ENCODE assay signal across 1 cellular context in genomic region chr4:84849051-84849640, GRCh38.
TF ChIP-seq lines count a peak whose summit lies in the region.

No MANE protein-coding gene starts in this region.

TF ChIP-seq in WTC11, 78 proteins besides CTCF, POLR2A, EP300 and RAD21 (continued from another document):
- no peak for TF ChIP-seq OVOL2 (CRISPR knock-in tag; IDR thresholded peaks at IDR 0.05; ENCODE audit: borderline replicate concordance)
